ENCODE assay signal across 22 cellular contexts in genomic region chr7:6588566-6588965, GRCh38. TPM values are rescaled to one million over a fixed set of nuclear protein-coding genes. Genes with fewer than 3 reads are reported as not detected.
DNase-seq lines count a peak whose midpoint lies in the region; ATAC-seq, FAIRE-seq and TF ChIP-seq lines count a peak whose summit lies in the region.
"Had no signal": no experiment of that assay in that cellular context is flagged by ENCODE, and none has a peak within 500 bp of the region (broad histone marks: within the 10 kb centered on the region; RNA-seq: fewer than 3 reads in every experiment).

No MANE protein-coding gene starts in this region.

- peaks cover 25% of the 10 kb centered on the region for H3K36me3 Mint-ChIP-seq in activated T-helper 1 cell treated with anti-CD3 and anti-CD28 coated beads, Interleukin-12 subunit alpha, Interleukin-12 subunit beta, Interleukin-2, Interleukin-4 antibody, amounts not matched to agents 30 ng/mL and 10 ng/mL and 1 ng/mL, durations not matched to agents 14 hours and 24 hours and 36 hours (ENCODE audit: low read depth)
- peaks cover 5 to 6% of the 10 kb centered on the region in 2 donors for H3K36me3 Mint-ChIP-seq in naive B cell

- no peaks in the 10 kb centered on the region for H4K20me1 ChIP-seq in HepG2 (ENCODE audit: insufficient read depth, low read length)

- H3K4me1 ChIP-seq in HepG2 (ENCODE audit: insufficient read depth, low read length) (peaks cover 33% of the 10 kb centered on the region), right lobe of liver (peaks cover 0 to 13% (median 3%) of the 10 kb centered on the region in 4 donors)

- H3K27ac ChIP-seq in HepG2 (ENCODE audit: extremely low read length, insufficient read depth, low read length): peak overlapping the region; percentile 71
- no peak overlapping the region for H3K27ac ChIP-seq in right lobe of liver
- H3K27ac ChIP-seq: colonic mucosa, KMS-11, SJCRH30, skin epidermis, suprapubic skin had no signal

- H3K4me3 Mint-ChIP-seq in activated T-helper 1 cell treated with anti-CD3 and anti-CD28 coated beads, Interleukin-12 subunit alpha, Interleukin-12 subunit beta, Interleukin-2, Interleukin-4 antibody, amounts not matched to agents 30 ng/mL and 10 ng/mL and 1 ng/mL, durations not matched to agents 14 hours and 24 hours and 36 hours: peak overlapping the region; percentile 28
- H3K4me3 Mint-ChIP-seq in naive B cell: peak overlapping the region in 6 of 8 donors; percentile 35 to 87 (median 62)

- FAIRE-seq in HepG2 (lab: Jason Lieb, UNC): no peak
- FAIRE-seq: GM12891 had no signal

- H3K27ac Mint-ChIP-seq in activated T-helper 1 cell treated with anti-CD3 and anti-CD28 coated beads, Interleukin-12 subunit alpha, Interleukin-12 subunit beta, Interleukin-2, Interleukin-4 antibody, amounts not matched to agents 30 ng/mL and 10 ng/mL and 1 ng/mL, durations not matched to agents 14 hours and 24 hours and 36 hours: no peak overlapping the region
- H3K27ac Mint-ChIP-seq in naive B cell: peak overlapping the region in 5 of 6 donors; percentile 47 to 95 (median 60)

- intact Hi-C loops in HepG2 (cut with micrococcal nuclease; ENCODE audit: unreplicated experiment): no loop called here
- intact Hi-C loops in right lobe of liver (cut with DNase I): no loop called here
- intact Hi-C loops in activated T-helper 1 cell treated with anti-CD3 and anti-CD28 coated beads, Interleukin-12 subunit alpha, Interleukin-12 subunit beta, Interleukin-2, Interleukin-4 antibody, amounts not matched to agents 30 ng/mL and 10 ng/mL and 1 ng/mL, durations not matched to agents 14 hours and 24 hours and 36 hours (cut with micrococcal nuclease): no loop called here

- TF ChIP-seq CTCF in HepG2 (CRISPR knock-in tag; IDR thresholded peaks at IDR 0.05) (peak; percentile 25), right lobe of liver (IDR thresholded peaks at IDR 0.05) (no peak)

- H3K27me3 ChIP-seq in HepG2 (ENCODE audit: control insufficient read depth in 1 of 2, insufficient read depth in 2 of 2, low read length in 2 of 2) (no peaks in the 10 kb centered on the region), right lobe of liver (no peaks in the 10 kb centered on the region)
- H3K27me3 ChIP-seq: colonic mucosa, SJCRH30, suprapubic skin had no signal

- BruUV-seq in HepG2 (replicated peaks; lab: Mats Ljungman, UMichigan): no TSS peak

- peak; percentile 49 for ATAC-seq in HepG2
- ATAC-seq in right lobe of liver: no peak
- no peak for ATAC-seq in naive B cell (ENCODE audit: low read depth in 2 of 2)
- no peak for ATAC-seq in HG03196 (IDR thresholded peaks at IDR 0.05; ENCODE audit: unreplicated experiment)
- no peak for ATAC-seq in GM18520 (IDR thresholded peaks at IDR 0.05; ENCODE audit: unreplicated experiment)
- ATAC-seq in HG03159 (IDR thresholded peaks at IDR 0.05; ENCODE audit: unreplicated experiment): no peak
- ATAC-seq: left cardiac atrium, PC-3 had no signal

- POLR2A ChIA-PET in HepG2 (lab: Yijun Ruan, JAX): interaction anchor here (1.3 to 5.1 kb wide), 2 partner anchors 12 to 17 kb away, joined by 3 to 105 read pairs; partner anchors contain the start of gene ZDHHC4

- TF ChIP-seq POLR2A in HepG2 (IDR thresholded peaks at IDR 0.05; ENCODE audit: insufficient read depth in 1 of 2, low read depth in 2 of 2, low read length in 2 of 2): no peak
- TF ChIP-seq POLR2A in right lobe of liver (IDR thresholded peaks at IDR 0.05): no peak

- H3K79me2 ChIP-seq in HepG2 (ENCODE audit: insufficient read depth, low read length): peaks cover 11% of the 10 kb centered on the region

- no peak overlapping the region for H2AFZ ChIP-seq in HepG2 (ENCODE audit: low read length)

- H3K36me3 ChIP-seq in HepG2 (replicated peaks in 1 of 2; ENCODE audit: control insufficient read depth in 1 of 2, insufficient read depth in 2 of 2, low read length in 2 of 2) (peaks cover 12 to 34% of the 10 kb centered on the region in 2 experiments), right lobe of liver (peaks cover 0 to 41% (median 13%) of the 10 kb centered on the region in 4 donors)
- H3K36me3 ChIP-seq: colonic mucosa had no signal

- DNase-seq in HepG2 (ENCODE audit: low spot score): peak; percentile 51
- no peak for DNase-seq in right lobe of liver
- no peak for DNase-seq in activated T-helper 1 cell treated with anti-CD3 and anti-CD28 coated beads, Interleukin-12 subunit alpha, Interleukin-12 subunit beta, Interleukin-2, Interleukin-4 antibody, amounts not matched to agents 30 ng/mL and 10 ng/mL and 1 ng/mL, durations not matched to agents 14 hours and 24 hours and 36 hours (ENCODE audit: low spot score)
- no peak for DNase-seq in naive B cell
- DNase-seq: activated CD4-positive, alpha-beta T cell treated with anti-CD3 and anti-CD28 coated beads for 48 hours; anterior cingulate cortex; colonic mucosa; GF-D8; left cardiac atrium; NCI-H1092 treated with DMSO at 0.1 percent for 48 hours; PC-3; SJCRH30; stimulated activated CD4-positive, alpha-beta T cell treated with anti-CD3 and anti-CD28 coated beads, Interleukin-4, amount 100 ng/mL, for 1 hour had no signal

- peak overlapping the region in 1 of 3 experiments; percentile 97; a peak in 1 of 6 replicates for H3K4me3 ChIP-seq in HepG2 (replicated peaks in 1 of 3; ENCODE audit: insufficient read depth in 1 of 3, low read depth in 2 of 3, low read length in 3 of 3)
- H3K4me3 ChIP-seq in right lobe of liver: no peak overlapping the region
- H3K4me3 ChIP-seq: colonic mucosa, SJCRH30, skin epidermis had no signal

- no peak for TF ChIP-seq RAD21 in HepG2 (CRISPR knock-in tag; IDR thresholded peaks at IDR 0.05)

- CTCF ChIA-PET in HepG2 (lab: Yijun Ruan, JAX; ENCODE audit: low intra/inter-chr PET ratio, low total read pairs): no interaction called here

- H3K27me3 Mint-ChIP-seq in activated T-helper 1 cell treated with anti-CD3 and anti-CD28 coated beads, Interleukin-12 subunit alpha, Interleukin-12 subunit beta, Interleukin-2, Interleukin-4 antibody, amounts not matched to agents 30 ng/mL and 10 ng/mL and 1 ng/mL, durations not matched to agents 14 hours and 24 hours and 36 hours (ENCODE audit: insufficient read depth): no peaks in the 10 kb centered on the region
- H3K27me3 Mint-ChIP-seq in naive B cell: no peaks in the 10 kb centered on the region

- peak overlapping the region; percentile 43 for H3K9ac ChIP-seq in HepG2 (ENCODE audit: insufficient read depth, low read depth, low read length)
- H3K9ac ChIP-seq: KMS-11, parathyroid adenoma had no signal

- in situ Hi-C loops in HepG2 (cut with HindIII; ENCODE audit: extremely low pct_ligation_motif_present, low pct_unique_long_range_greater_than_20kb): no loop called here

- H3K9me3 Mint-ChIP-seq in activated T-helper 1 cell treated with anti-CD3 and anti-CD28 coated beads, Interleukin-12 subunit alpha, Interleukin-12 subunit beta, Interleukin-2, Interleukin-4 antibody, amounts not matched to agents 30 ng/mL and 10 ng/mL and 1 ng/mL, durations not matched to agents 14 hours and 24 hours and 36 hours: no peaks in the 10 kb centered on the region
- no peaks in the 10 kb centered on the region for H3K9me3 Mint-ChIP-seq in naive B cell

- H3K4me2 ChIP-seq in HepG2 (ENCODE audit: low read depth, low read length): peak overlapping the region; percentile 66

- H3K4me1 Mint-ChIP-seq in activated T-helper 1 cell treated with anti-CD3 and anti-CD28 coated beads, Interleukin-12 subunit alpha, Interleukin-12 subunit beta, Interleukin-2, Interleukin-4 antibody, amounts not matched to agents 30 ng/mL and 10 ng/mL and 1 ng/mL, durations not matched to agents 14 hours and 24 hours and 36 hours (ENCODE audit: low read depth): peaks cover 8% of the 10 kb centered on the region
- peaks cover 15 to 18% (median 15%) of the 10 kb centered on the region in 3 donors for H3K4me1 Mint-ChIP-seq in naive B cell

- H3K9me3 ChIP-seq in HepG2 (ENCODE audit: low read length): no peaks in the 10 kb centered on the region
- no peaks in the 10 kb centered on the region for H3K9me3 ChIP-seq in right lobe of liver
- H3K9me3 ChIP-seq: colonic mucosa, SJCRH30, suprapubic skin had no signal

- WGBS in HepG2 (ENCODE audit: low lambda C conversion rate): 11% methylated on average over 6 of the region's 9 CpGs
- 69% methylated on average over 6 of the region's 9 CpGs for WGBS in right lobe of liver (ENCODE audit: insufficient coverage, low coverage, low lambda C conversion rate, missing lambda C conversion rate)

- no peak for TF ChIP-seq EP300 in HepG2 (IDR thresholded peaks at IDR 0.05; ENCODE audit: low read depth in 2 of 2, low read length in 2 of 2)
- TF ChIP-seq EP300 in HepG2 (CRISPR knock-in tag; IDR thresholded peaks at IDR 0.05; ENCODE audit: borderline replicate concordance): no peak

RNA-seq across cellular contexts. Expression of gene INTS15, which starts 1.3 kb away (rescaled TPM):
- total RNA-seq in HepG2 (2016; rRNA removed; fragmentation: Illumina TruSeq; extraction: Trizol) (8.7 and 16.3 TPM in 2 replicates), right lobe of liver (10 to 100 TPM; 10.2 to 16.6 (median 14.0) TPM)
- 6.0 and 7.2 TPM in 2 replicates for total RNA-seq in HepG2 (2016; cell fraction: cytosol; rRNA removed; fragmentation: Illumina TruSeq; extraction: Trizol; ENCODE audit: low read depth)
- total RNA-seq in HepG2 (2016; cell fraction: insoluble cytoplasmic fraction; rRNA removed; fragmentation: Illumina TruSeq; extraction: Trizol): 9.9 and 14.0 TPM in 2 replicates
- 11.2 and 14.4 TPM in 2 replicates for total RNA-seq in HepG2 (2016; cell fraction: membrane; rRNA removed; fragmentation: Illumina TruSeq; extraction: Trizol)
- 11.9 and 12.9 TPM in 2 replicates for total RNA-seq in HepG2 (2016; cell fraction: nucleus; rRNA removed; fragmentation: Illumina TruSeq; extraction: Trizol)
- polyA plus RNA-seq in HepG2 (2011; rRNA removed) (23.3 and 25.7 TPM in 2 replicates), naive B cell (ENCODE audit: low read depth in 6 of 6) (10 to 100 TPM; 27.1 to 47.7 (median 34.4) TPM)
- 20.5 and 21.6 TPM in 2 replicates for polyA plus RNA-seq in HepG2 (2011; cell fraction: cytosol; rRNA removed)
- polyA plus RNA-seq in HepG2 (2011; cell fraction: nucleus; rRNA removed): 35.7 and 36.4 TPM in 2 replicates
- 15.0 and 22.4 TPM in 2 replicates for polyA plus RNA-seq in HepG2 (2012)
- 8.3 and 10.5 TPM in 2 replicates for polyA plus RNA-seq in HepG2 (2016; cell fraction: cytosol; fragmentation: Illumina TruSeq; extraction: Trizol; ENCODE audit: low read depth)
- polyA plus RNA-seq in HepG2 (2016; cell fraction: insoluble cytoplasmic fraction; fragmentation: Illumina TruSeq; extraction: Trizol; ENCODE audit: low read depth): 14.6 and 18.9 TPM in 2 replicates
- polyA plus RNA-seq in HepG2 (2016; cell fraction: membrane; fragmentation: Illumina TruSeq; extraction: Trizol; ENCODE audit: low read depth): 17.1 and 18.2 TPM in 2 replicates
- 25.3 and 31.3 TPM in 2 replicates for polyA plus RNA-seq in HepG2 (2016; cell fraction: nucleus; fragmentation: Illumina TruSeq; extraction: Trizol; ENCODE audit: insufficient read depth, low read depth)
- 22.2 and 22.4 TPM in 2 replicates for polyA minus RNA-seq in HepG2 (2011; rRNA and poly(A)+ RNA removed; ENCODE audit: low replicate concordance)
- polyA minus RNA-seq in HepG2 (2011; cell fraction: cytosol; rRNA and poly(A)+ RNA removed): 9.6 and 10.0 TPM in 2 replicates
- 11.3 and 12.3 TPM in 2 replicates for polyA minus RNA-seq in HepG2 (2011; cell fraction: nucleus; rRNA and poly(A)+ RNA removed)
- 44.6 and 46.6 TPM in 2 replicates for total RNA-seq in activated T-helper 1 cell treated with anti-CD3 and anti-CD28 coated beads, Interleukin-12 subunit alpha, Interleukin-12 subunit beta, Interleukin-2, Interleukin-4 antibody, amounts not matched to agents 30 ng/mL and 10 ng/mL and 1 ng/mL, durations not matched to agents 14 hours and 24 hours and 36 hours

RNA-seq across cellular contexts. Expression of gene ZDHHC4, which starts 11.3 kb away (rescaled TPM):
- total RNA-seq in HepG2 (2016; rRNA removed; fragmentation: Illumina TruSeq; extraction: Trizol): 65.4 and 83.2 TPM in 2 replicates
- 226 and 246 TPM in 2 replicates for total RNA-seq in HepG2 (2016; cell fraction: cytosol; rRNA removed; fragmentation: Illumina TruSeq; extraction: Trizol; ENCODE audit: low read depth)
- total RNA-seq in HepG2 (2016; cell fraction: insoluble cytoplasmic fraction; rRNA removed; fragmentation: Illumina TruSeq; extraction: Trizol): 68.5 and 81.1 TPM in 2 replicates
- 224 and 257 TPM in 2 replicates for total RNA-seq in HepG2 (2016; cell fraction: membrane; rRNA removed; fragmentation: Illumina TruSeq; extraction: Trizol)
- total RNA-seq in HepG2 (2016; cell fraction: nucleus; rRNA removed; fragmentation: Illumina TruSeq; extraction: Trizol): 64.6 and 66.3 TPM in 2 replicates
- polyA plus RNA-seq in HepG2 (2011; rRNA removed): 164 and 188 TPM in 2 replicates
- 211 and 259 TPM in 2 replicates for polyA plus RNA-seq in HepG2 (2011; cell fraction: cytosol; rRNA removed)
- polyA plus RNA-seq in HepG2 (2011; cell fraction: nucleus; rRNA removed): 123 and 147 TPM in 2 replicates
- polyA plus RNA-seq in HepG2 (2012): 113 and 117 TPM in 2 replicates
- polyA plus RNA-seq in HepG2 (2016; cell fraction: cytosol; fragmentation: Illumina TruSeq; extraction: Trizol; ENCODE audit: low read depth): 267 and 344 TPM in 2 replicates
- 67.4 and 79.0 TPM in 2 replicates for polyA plus RNA-seq in HepG2 (2016; cell fraction: insoluble cytoplasmic fraction; fragmentation: Illumina TruSeq; extraction: Trizol; ENCODE audit: low read depth)
- 232 and 277 TPM in 2 replicates for polyA plus RNA-seq in HepG2 (2016; cell fraction: membrane; fragmentation: Illumina TruSeq; extraction: Trizol; ENCODE audit: low read depth)
- polyA plus RNA-seq in HepG2 (2016; cell fraction: nucleus; fragmentation: Illumina TruSeq; extraction: Trizol; ENCODE audit: insufficient read depth, low read depth): 95.8 and 95.9 TPM in 2 replicates
- polyA minus RNA-seq in HepG2 (2011; rRNA and poly(A)+ RNA removed; ENCODE audit: low replicate concordance): 201 and 369 TPM in 2 replicates
- 60.4 and 76.0 TPM in 2 replicates for polyA minus RNA-seq in HepG2 (2011; cell fraction: cytosol; rRNA and poly(A)+ RNA removed)
- polyA minus RNA-seq in HepG2 (2011; cell fraction: nucleus; rRNA and poly(A)+ RNA removed): 68.5 and 88.6 TPM in 2 replicates
- total RNA-seq in right lobe of liver: 10 to 100 TPM; 27.9 to 48.5 (median 36.9) TPM
- 21.0 and 24.6 TPM in 2 replicates for total RNA-seq in activated T-helper 1 cell treated with anti-CD3 and anti-CD28 coated beads, Interleukin-12 subunit alpha, Interleukin-12 subunit beta, Interleukin-2, Interleukin-4 antibody, amounts not matched to agents 30 ng/mL and 10 ng/mL and 1 ng/mL, durations not matched to agents 14 hours and 24 hours and 36 hours
- 10 to 100 TPM; 77.9 to 97.7 (median 81.4) TPM for polyA plus RNA-seq in naive B cell (ENCODE audit: low read depth in 6 of 6)

RNA-seq across cellular contexts. Expression of gene ZNF853, which starts 26.8 kb away (rescaled TPM):
- total RNA-seq in HepG2 (2016; rRNA removed; fragmentation: Illumina TruSeq; extraction: Trizol) (2.1 and 2.5 TPM in 2 replicates), right lobe of liver (under 1 TPM; 0.20 to 0.98 (median 0.37) TPM)
- 0.61 and 1.3 TPM in 2 replicates for total RNA-seq in HepG2 (2016; cell fraction: cytosol; rRNA removed; fragmentation: Illumina TruSeq; extraction: Trizol; ENCODE audit: low read depth)
- 1.9 and 2.0 TPM in 2 replicates for total RNA-seq in HepG2 (2016; cell fraction: insoluble cytoplasmic fraction; rRNA removed; fragmentation: Illumina TruSeq; extraction: Trizol)
- total RNA-seq in HepG2 (2016; cell fraction: membrane; rRNA removed; fragmentation: Illumina TruSeq; extraction: Trizol): 3.2 and 3.3 TPM in 2 replicates
- total RNA-seq in HepG2 (2016; cell fraction: nucleus; rRNA removed; fragmentation: Illumina TruSeq; extraction: Trizol): 1.5 and 1.9 TPM in 2 replicates
- polyA plus RNA-seq in HepG2 (2011; rRNA removed) (6.2 and 10.8 TPM in 2 replicates), naive B cell (ENCODE audit: low read depth in 6 of 6) (1 to 10 TPM; 1.1 to 4.0 (median 1.7) TPM)
- 7.2 and 8.2 TPM in 2 replicates for polyA plus RNA-seq in HepG2 (2011; cell fraction: cytosol; rRNA removed)
- polyA plus RNA-seq in HepG2 (2011; cell fraction: nucleus; rRNA removed): 4.4 and 5.8 TPM in 2 replicates
- polyA plus RNA-seq in HepG2 (2012): 4.2 and 5.1 TPM in 2 replicates
- 1.6 and 1.7 TPM in 2 replicates for polyA plus RNA-seq in HepG2 (2016; cell fraction: cytosol; fragmentation: Illumina TruSeq; extraction: Trizol; ENCODE audit: low read depth)
- polyA plus RNA-seq in HepG2 (2016; cell fraction: insoluble cytoplasmic fraction; fragmentation: Illumina TruSeq; extraction: Trizol; ENCODE audit: low read depth): 3.6 and 4.7 TPM in 2 replicates
- 4.5 and 5.2 TPM in 2 replicates for polyA plus RNA-seq in HepG2 (2016; cell fraction: membrane; fragmentation: Illumina TruSeq; extraction: Trizol; ENCODE audit: low read depth)
- polyA plus RNA-seq in HepG2 (2016; cell fraction: nucleus; fragmentation: Illumina TruSeq; extraction: Trizol; ENCODE audit: insufficient read depth, low read depth): 3.6 and 4.1 TPM in 2 replicates
- 0.16 and 14.3 TPM in 2 replicates for polyA minus RNA-seq in HepG2 (2011; rRNA and poly(A)+ RNA removed; ENCODE audit: low replicate concordance)
- 6.0 and 8.6 TPM in 2 replicates for polyA minus RNA-seq in HepG2 (2011; cell fraction: cytosol; rRNA and poly(A)+ RNA removed)
- polyA minus RNA-seq in HepG2 (2011; cell fraction: nucleus; rRNA and poly(A)+ RNA removed): 1.7 and 2.9 TPM in 2 replicates
- total RNA-seq in activated T-helper 1 cell treated with anti-CD3 and anti-CD28 coated beads, Interleukin-12 subunit alpha, Interleukin-12 subunit beta, Interleukin-2, Interleukin-4 antibody, amounts not matched to agents 30 ng/mL and 10 ng/mL and 1 ng/mL, durations not matched to agents 14 hours and 24 hours and 36 hours: 0.41 and 0.42 TPM in 2 replicates

RNA-seq across cellular contexts. Expression of gene GRID2IP, which starts 37.3 kb away (rescaled TPM):
- total RNA-seq in HepG2 (2016; rRNA removed; fragmentation: Illumina TruSeq; extraction: Trizol) (not detected in 2 replicates), right lobe of liver (under 1 TPM in 2 of 6 experiments, not detected in 4; 0.05 to 0.07 TPM)
- not detected in 2 replicates for total RNA-seq in HepG2 (2016; cell fraction: cytosol; rRNA removed; fragmentation: Illumina TruSeq; extraction: Trizol; ENCODE audit: low read depth)
- total RNA-seq in HepG2 (2016; cell fraction: insoluble cytoplasmic fraction; rRNA removed; fragmentation: Illumina TruSeq; extraction: Trizol): 0.04 TPM in 1 of 2 replicates, not detected in the other
- total RNA-seq in HepG2 (2016; cell fraction: membrane; rRNA removed; fragmentation: Illumina TruSeq; extraction: Trizol): not detected in 2 replicates
- not detected in 2 replicates for total RNA-seq in HepG2 (2016; cell fraction: nucleus; rRNA removed; fragmentation: Illumina TruSeq; extraction: Trizol)
- polyA plus RNA-seq in HepG2 (2011; rRNA removed) (0.03 TPM in 1 of 2 replicates, not detected in the other), naive B cell (ENCODE audit: low read depth in 6 of 6) (under 1 TPM in 2 of 6 donors, not detected in 4; 0.08 to 0.17 TPM)
- 0.01 TPM in 1 of 2 replicates, not detected in the other for polyA plus RNA-seq in HepG2 (2011; cell fraction: cytosol; rRNA removed)
- polyA plus RNA-seq in HepG2 (2011; cell fraction: nucleus; rRNA removed): 0.27 and 0.42 TPM in 2 replicates
- polyA plus RNA-seq in HepG2 (2012): not detected in 2 replicates
- not detected in 2 replicates for polyA plus RNA-seq in HepG2 (2016; cell fraction: cytosol; fragmentation: Illumina TruSeq; extraction: Trizol; ENCODE audit: low read depth)
- polyA plus RNA-seq in HepG2 (2016; cell fraction: insoluble cytoplasmic fraction; fragmentation: Illumina TruSeq; extraction: Trizol; ENCODE audit: low read depth): not detected in 2 replicates
- polyA plus RNA-seq in HepG2 (2016; cell fraction: membrane; fragmentation: Illumina TruSeq; extraction: Trizol; ENCODE audit: low read depth): not detected in 2 replicates
- not detected in 2 replicates for polyA plus RNA-seq in HepG2 (2016; cell fraction: nucleus; fragmentation: Illumina TruSeq; extraction: Trizol; ENCODE audit: insufficient read depth, low read depth)
- polyA minus RNA-seq in HepG2 (2011; rRNA and poly(A)+ RNA removed; ENCODE audit: low replicate concordance): 0.20 TPM in 1 of 2 replicates, not detected in the other
- not detected in 2 replicates for polyA minus RNA-seq in HepG2 (2011; cell fraction: cytosol; rRNA and poly(A)+ RNA removed)
- 0.13 and 0.25 TPM in 2 replicates for polyA minus RNA-seq in HepG2 (2011; cell fraction: nucleus; rRNA and poly(A)+ RNA removed)
- 0.08 and 0.12 TPM in 2 replicates for total RNA-seq in activated T-helper 1 cell treated with anti-CD3 and anti-CD28 coated beads, Interleukin-12 subunit alpha, Interleukin-12 subunit beta, Interleukin-2, Interleukin-4 antibody, amounts not matched to agents 30 ng/mL and 10 ng/mL and 1 ng/mL, durations not matched to agents 14 hours and 24 hours and 36 hours
- total RNA-seq: fibroblast of villous mesenchyme, PC-3 had no signal

RNA-seq across cellular contexts. Expression of gene ZNF316, which starts 48.6 kb away (rescaled TPM):
- total RNA-seq in HepG2 (2016; rRNA removed; fragmentation: Illumina TruSeq; extraction: Trizol) (5.3 and 9.9 TPM in 2 replicates), right lobe of liver (10 to 100 TPM in 4 of 6 experiments, 1 to 10 TPM in 2; 9.5 to 25.1 (median 15.2) TPM)
- total RNA-seq in HepG2 (2016; cell fraction: cytosol; rRNA removed; fragmentation: Illumina TruSeq; extraction: Trizol; ENCODE audit: low read depth): 1.4 and 1.9 TPM in 2 replicates
- 3.8 and 8.2 TPM in 2 replicates for total RNA-seq in HepG2 (2016; cell fraction: insoluble cytoplasmic fraction; rRNA removed; fragmentation: Illumina TruSeq; extraction: Trizol)
- 1.5 and 1.9 TPM in 2 replicates for total RNA-seq in HepG2 (2016; cell fraction: membrane; rRNA removed; fragmentation: Illumina TruSeq; extraction: Trizol)
- total RNA-seq in HepG2 (2016; cell fraction: nucleus; rRNA removed; fragmentation: Illumina TruSeq; extraction: Trizol): 6.6 and 7.7 TPM in 2 replicates
- polyA plus RNA-seq in HepG2 (2011; rRNA removed) (4.3 and 5.6 TPM in 2 replicates), naive B cell (ENCODE audit: low read depth in 6 of 6) (1 to 10 TPM in 5 of 6 donors, under 1 TPM in 1; 0.97 to 5.7 (median 1.8) TPM)
- polyA plus RNA-seq in HepG2 (2011; cell fraction: cytosol; rRNA removed): 2.3 and 3.2 TPM in 2 replicates
- 35.5 and 38.7 TPM in 2 replicates for polyA plus RNA-seq in HepG2 (2011; cell fraction: nucleus; rRNA removed)
- polyA plus RNA-seq in HepG2 (2012): 10.3 and 12.2 TPM in 2 replicates
- polyA plus RNA-seq in HepG2 (2016; cell fraction: cytosol; fragmentation: Illumina TruSeq; extraction: Trizol; ENCODE audit: low read depth): 0.19 and 0.27 TPM in 2 replicates
- 3.8 and 4.0 TPM in 2 replicates for polyA plus RNA-seq in HepG2 (2016; cell fraction: insoluble cytoplasmic fraction; fragmentation: Illumina TruSeq; extraction: Trizol; ENCODE audit: low read depth)
- 0.60 and 1.1 TPM in 2 replicates for polyA plus RNA-seq in HepG2 (2016; cell fraction: membrane; fragmentation: Illumina TruSeq; extraction: Trizol; ENCODE audit: low read depth)
- 31.1 and 32.1 TPM in 2 replicates for polyA plus RNA-seq in HepG2 (2016; cell fraction: nucleus; fragmentation: Illumina TruSeq; extraction: Trizol; ENCODE audit: insufficient read depth, low read depth)
- polyA minus RNA-seq in HepG2 (2011; rRNA and poly(A)+ RNA removed; ENCODE audit: low replicate concordance): 4.5 and 7.7 TPM in 2 replicates
- 3.2 and 3.8 TPM in 2 replicates for polyA minus RNA-seq in HepG2 (2011; cell fraction: cytosol; rRNA and poly(A)+ RNA removed)
- 5.9 and 7.0 TPM in 2 replicates for polyA minus RNA-seq in HepG2 (2011; cell fraction: nucleus; rRNA and poly(A)+ RNA removed)
- total RNA-seq in activated T-helper 1 cell treated with anti-CD3 and anti-CD28 coated beads, Interleukin-12 subunit alpha, Interleukin-12 subunit beta, Interleukin-2, Interleukin-4 antibody, amounts not matched to agents 30 ng/mL and 10 ng/mL and 1 ng/mL, durations not matched to agents 14 hours and 24 hours and 36 hours: 30.7 and 33.8 TPM in 2 replicates
